ENCODE assay signal across 19 cellular contexts in genomic region chr10:99337261-99337905, GRCh38. TPM values are rescaled to one million over a fixed set of nuclear protein-coding genes. Genes with fewer than 3 reads are reported as not detected.
DNase-seq lines count a peak whose midpoint lies in the region; ATAC-seq and TF ChIP-seq lines count a peak whose summit lies in the region.
"Had no signal": no experiment of that assay in that cellular context is flagged by ENCODE, and none has a peak within 500 bp of the region (broad histone marks: within the 10 kb centered on the region; RNA-seq: fewer than 3 reads in every experiment).

No MANE protein-coding gene starts in this region.

- no peak for TF ChIP-seq POLR2A in heart left ventricle (IDR thresholded peaks at IDR 0.05)

- H3K27ac ChIP-seq in heart left ventricle (no peak overlapping the region), right atrium auricular region (no peak overlapping the region), PC-3 (ENCODE audit: low read length) (peak overlapping the region; percentile 85), heart right ventricle (no peak overlapping the region), upper lobe of right lung (no peak overlapping the region), OCI-LY7 (ENCODE audit: low read depth, low read length, poor library complexity, severe bottlenecking) (no peak overlapping the region)
- H3K27ac ChIP-seq: tibial artery had no signal

- BruUV-seq in PC-3 (replicated peaks; lab: Mats Ljungman, UMichigan), result no TSS peak
- BruUV-seq in OCI-LY7 (replicated peaks; lab: Mats Ljungman, UMichigan), result no TSS peak

- DNase-seq in heart left ventricle (peak in 1 of 5 donors; percentile 44), right atrium auricular region (ENCODE audit: low spot score) (no peak), PC-3 (peak; percentile 51), heart right ventricle (no peak), upper lobe of right lung (no peak), OCI-LY7 (ENCODE audit: low spot score) (no peak), activated T-cell treated with anti-CD3 and anti-CD28 coated beads for 4 hours (no peak)
- DNase-seq: activated CD8-positive, alpha-beta memory T cell treated with anti-CD3 and anti-CD28 coated beads, Interleukin-2, amount 50 U/mL, for 4 hours; activated naive CD4-positive, alpha-beta T cell; DMS 273 treated with DMSO at 0.1 percent for 48 hours; IMR-90; nephron progenitor cell; stimulated activated CD4-positive, alpha-beta T cell treated with anti-CD3 and anti-CD28 coated beads, Interleukin-4, amount 100 ng/mL, for 24 hours; T-cell; tibial artery had no signal

- POLR2A ChIA-PET in PC-3 (lab: Charles Lee; ENCODE audit: unreplicated experiment) (interaction anchor here (0.6 kb wide), 1 partner anchor 1710 kb away, joined by 4 read pairs; no protein-coding TSS in a partner anchor), OCI-LY7 (lab: Charles Lee) (interaction anchor here (0.7 to 1.5 kb wide), 4 partner anchors 12 to 1706 kb away, joined by 3 read pairs; no protein-coding TSS in a partner anchor)

- H3K4me3 ChIP-seq in heart left ventricle (no peak overlapping the region), right atrium auricular region (no peak overlapping the region), PC-3 (ENCODE audit: low read length) (no peak overlapping the region; the same call in 1 of the 2 replicates), heart right ventricle (no peak overlapping the region), upper lobe of right lung (no peak overlapping the region), OCI-LY7 (ENCODE audit: low read depth, low read length, poor library complexity, severe bottlenecking) (no peak overlapping the region)
- H3K4me3 ChIP-seq: GM23338, tibial artery had no signal

- no peak for TF ChIP-seq CTCF in heart left ventricle (IDR thresholded peaks at IDR 0.05)
- TF ChIP-seq CTCF in right atrium auricular region (IDR thresholded peaks at IDR 0.05), result no peak
- TF ChIP-seq CTCF in PC-3 (conservative IDR thresholded peaks at IDR 0.05; ENCODE audit: low read depth, low read length), result no peak
- no peak for TF ChIP-seq CTCF in heart right ventricle (IDR thresholded peaks at IDR 0.05)
- TF ChIP-seq CTCF in upper lobe of right lung (IDR thresholded peaks at IDR 0.05), result no peak
- TF ChIP-seq CTCF in OCI-LY7 (conservative IDR thresholded peaks at IDR 0.05; ENCODE audit: low read length), result no peak

- H3K4me2 ChIP-seq in PC-3 (ENCODE audit: low read length) (peak overlapping the region; percentile 64), OCI-LY7 (ENCODE audit: low read length) (no peak overlapping the region)
- H3K4me2 ChIP-seq: GM23338 had no signal

- intact Hi-C loops in heart left ventricle (cut with DNase I) (no loop called here), PC-3 (cut with micrococcal nuclease) (loop anchor here (2.0 kb wide), 2 partner anchors 59 to 95 kb away; no protein-coding TSS in a partner anchor), heart right ventricle (cut with DNase I) (no loop called here), upper lobe of right lung (cut with DNase I) (no loop called here), OCI-LY7 (cut with micrococcal nuclease; ENCODE audit: unreplicated experiment) (no loop called here)

- H3K9ac ChIP-seq in PC-3 (ENCODE audit: low read length), result no peak overlapping the region; the same call in 1 of the 2 replicates

- WGBS in heart left ventricle, 4 donors, result 38 to 54% (median 42%) methylated on average over 4 of the region's 4 CpGs
- 43 to 46% methylated on average over 4 of the region's 4 CpGs for WGBS in heart right ventricle, 2 donors

- ATAC-seq in heart left ventricle (peak; percentile 57 to 90 (median 72)), PC-3 (peak; percentile 54), heart right ventricle (peak in 5 of 8 donors; percentile 35 to 89 (median 75)), upper lobe of right lung (peak; percentile 60), HG02610 (IDR thresholded peaks at IDR 0.05; ENCODE audit: unreplicated experiment) (no peak)
- ATAC-seq: activated CD4-positive, CD25-positive, alpha-beta regulatory T cell treated with anti-CD3 and anti-CD28 coated beads, Interleukin-2, amount 50 U/mL, for 24 hours; GM23338; T-cell had no signal

- H3K36me3 ChIP-seq in heart left ventricle (no peaks in the 10 kb centered on the region), right atrium auricular region (no peaks in the 10 kb centered on the region), PC-3 (ENCODE audit: low read depth, low read length) (no peaks in the 10 kb centered on the region; the same call in 1 of the 2 replicates), heart right ventricle (no peaks in the 10 kb centered on the region), upper lobe of right lung (no peaks in the 10 kb centered on the region), OCI-LY7 (ENCODE audit: insufficient read depth, low read length) (no peaks in the 10 kb centered on the region)
- H3K36me3 ChIP-seq: tibial artery had no signal

- no peaks in the 10 kb centered on the region for H4K20me1 ChIP-seq in PC-3 (ENCODE audit: low read length)
- H4K20me1 ChIP-seq in OCI-LY7 (ENCODE audit: insufficient read depth, low read length), result no peaks in the 10 kb centered on the region

- CTCF ChIA-PET in PC-3 (lab: Charles Lee) (no interaction called here), OCI-LY7 (lab: Charles Lee; ENCODE audit: unreplicated experiment) (interaction anchor here (0.6 kb wide), 1 partner anchor 477 kb away, joined by 3 read pairs; no protein-coding TSS in a partner anchor)

- H2AFZ ChIP-seq in PC-3 (ENCODE audit: low read length), result no peak overlapping the region
- no peak overlapping the region for H2AFZ ChIP-seq in OCI-LY7 (ENCODE audit: low read length)
- H2AFZ ChIP-seq: GM23338 had no signal

- peaks cover 3% of the 10 kb centered on the region for H3F3A ChIP-seq in PC-3 (ENCODE audit: low read length, unreplicated experiment)

- peaks cover 0 to 13% (median 0%) of the 10 kb centered on the region in 12 donors for H3K4me1 ChIP-seq in heart left ventricle
- no peaks in the 10 kb centered on the region for H3K4me1 ChIP-seq in right atrium auricular region
- peaks cover 40% of the 10 kb centered on the region for H3K4me1 ChIP-seq in PC-3 (ENCODE audit: insufficient read depth, low read length)
- peaks cover 0 to 13% (median 3%) of the 10 kb centered on the region in 9 donors for H3K4me1 ChIP-seq in heart right ventricle
- no peaks in the 10 kb centered on the region for H3K4me1 ChIP-seq in upper lobe of right lung
- H3K4me1 ChIP-seq in OCI-LY7 (ENCODE audit: insufficient read depth, low read length, poor library complexity, severe bottlenecking), result no peaks in the 10 kb centered on the region

- H3K27me3 ChIP-seq in heart left ventricle, result peaks cover 0 to 10% (median 0%) of the 10 kb centered on the region in 9 donors
- H3K27me3 ChIP-seq in right atrium auricular region, result no peaks in the 10 kb centered on the region
- no peaks in the 10 kb centered on the region for H3K27me3 ChIP-seq in PC-3 (ENCODE audit: low read length)
- H3K27me3 ChIP-seq in heart right ventricle, result peaks cover 0 to 19% (median 7%) of the 10 kb centered on the region in 7 donors
- H3K27me3 ChIP-seq in upper lobe of right lung, result no peaks in the 10 kb centered on the region
- H3K27me3 ChIP-seq: tibial artery had no signal

- peaks cover 7% of the 10 kb centered on the region; the same call in 1 of the 2 replicates for H3K79me2 ChIP-seq in PC-3 (ENCODE audit: low read length)
- H3K79me2 ChIP-seq in OCI-LY7 (ENCODE audit: insufficient read depth, low read depth, low read length), result no peaks in the 10 kb centered on the region

- H3K9me2 ChIP-seq in PC-3 (replicated peaks; ENCODE audit: low read length), result no peaks in the 10 kb centered on the region
- H3K9me2 ChIP-seq in OCI-LY7 (ENCODE audit: insufficient read depth, low read length), result no peaks in the 10 kb centered on the region

- no peaks in the 10 kb centered on the region for H3K9me3 ChIP-seq in heart left ventricle
- H3K9me3 ChIP-seq in right atrium auricular region, result no peaks in the 10 kb centered on the region
- H3K9me3 ChIP-seq in PC-3 (ENCODE audit: low read length), result no peaks in the 10 kb centered on the region
- H3K9me3 ChIP-seq in heart right ventricle, result no peaks in the 10 kb centered on the region
- no peaks in the 10 kb centered on the region for H3K9me3 ChIP-seq in upper lobe of right lung
- no peaks in the 10 kb centered on the region for H3K9me3 ChIP-seq in OCI-LY7 (ENCODE audit: low read length)
- H3K9me3 ChIP-seq: tibial artery had no signal

RNA-seq across cellular contexts. Expression of gene CNNM1, which starts 8.2 kb away (rescaled TPM):
- total RNA-seq in heart left ventricle, result under 1 TPM in 6 of 9 donors, not detected in 3; 0.04 to 0.43 (median 0.13) TPM
- under 1 TPM in 1 of 2 donors, not detected in 1; 0.08 TPM for polyA plus RNA-seq in heart left ventricle
- total RNA-seq in right atrium auricular region, result under 1 TPM; 0.07 to 0.79 TPM
- total RNA-seq in PC-3 (2014; rRNA removed), result 3.3 and 4.3 TPM in 2 replicates
- total RNA-seq in heart right ventricle, result under 1 TPM in 6 of 10 donors, not detected in 4; 0.07 to 0.24 (median 0.14) TPM
- under 1 TPM; 0.01 to 0.07 TPM for polyA plus RNA-seq in heart right ventricle
- total RNA-seq in upper lobe of right lung, result 0.69 TPM
- total RNA-seq in OCI-LY7 (2014; rRNA removed; shearing (Covaris generic)), result not detected in 2 replicates
- not detected in 2 replicates for total RNA-seq in OCI-LY7 (2022)
- total RNA-seq: dermis microvascular lymphatic vessel endothelial cell had no signal
